Comparison of ENCODE assay signal across 8 cellular contexts in the genomic region with DNA sequence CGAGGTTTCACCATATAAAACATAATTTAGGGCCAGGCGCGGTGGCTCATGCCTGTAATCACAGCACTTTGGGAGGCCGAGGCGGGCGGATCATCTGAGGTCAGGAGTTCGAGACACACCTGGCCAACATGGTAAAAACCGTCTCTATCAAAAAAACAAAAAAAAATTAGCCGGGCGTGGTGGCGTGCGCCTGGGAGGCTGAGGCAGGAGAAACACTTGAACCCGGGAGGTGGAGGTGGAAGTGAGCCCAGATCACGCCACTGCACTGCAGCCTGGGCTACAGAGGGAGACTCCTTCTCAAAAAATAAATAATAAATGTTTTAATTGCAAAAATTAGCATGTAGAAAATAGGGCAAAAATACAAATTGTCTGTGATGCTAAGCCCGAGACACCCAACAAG. TPM values are rescaled to one million over a fixed set of nuclear protein-coding genes. Genes with fewer than 3 reads are reported as not detected.
DNase-seq lines count a peak whose midpoint lies in the region; ATAC-seq and TF ChIP-seq lines count a peak whose summit lies in the region.

No MANE protein-coding gene starts in this region.

- peak overlapping the region; percentile 94 for H3K4me3 ChIP-seq in AG04450 (ENCODE audit: low read depth, low read length)
- peak overlapping the region; percentile 77 for H3K4me3 ChIP-seq in IMR-90 (ENCODE audit: insufficient read depth, low read depth, low read length)
- H3K4me3 ChIP-seq in mammary epithelial cell (replicated peaks in 1 of 3; ENCODE audit: insufficient read depth in 1 of 3, low read depth in 2 of 3, low read length in 3 of 3) = peak overlapping the region; percentile 58 to 83 (median 71)
- peak overlapping the region; percentile 83 to 87 for H3K4me3 ChIP-seq in muscle layer of colon (ENCODE audit: low read depth in 1 of 2, low read length in 2 of 2)

- H2BK15ac ChIP-seq in IMR-90 (ENCODE audit: low read depth, low read length) = no peak overlapping the region

- H2BK5ac ChIP-seq in IMR-90 (ENCODE audit: low read depth, low read length, poor library complexity, severe bottlenecking) = peak overlapping the region; percentile 25

- no peak overlapping the region for H3K27ac ChIP-seq in AG04450 (ENCODE audit: low read depth, low read length)
- H3K27ac ChIP-seq in IMR-90 (ENCODE audit: insufficient read depth, low read length) = no peak overlapping the region
- H3K27ac ChIP-seq in mammary epithelial cell (ENCODE audit: insufficient read depth, low read depth, low read length) = peak overlapping the region; percentile 83
- peak overlapping the region; percentile 79 for H3K27ac ChIP-seq in muscle layer of colon (ENCODE audit: low read depth, low read length)

- no peak overlapping the region for H2BK120ac ChIP-seq in IMR-90 (ENCODE audit: low read depth, low read length)

- no peak for TF ChIP-seq CTCF in AG04450 (IDR thresholded peaks at IDR 0.05; ENCODE audit: low read depth, low read length)
- no peak for TF ChIP-seq CTCF in IMR-90 (conservative IDR thresholded peaks at IDR 0.05; ENCODE audit: low read depth, low read length)
- no peak for TF ChIP-seq CTCF in mammary epithelial cell (conservative IDR thresholded peaks at IDR 0.05 in 1 of 2, IDR thresholded peaks at IDR 0.05 in 1 of 2; ENCODE audit: extremely low read depth in 1 of 2, insufficient read depth in 1 of 2, low read depth in 1 of 2, low read length in 2 of 2)

- no peak overlapping the region for H3K18ac ChIP-seq in IMR-90 (ENCODE audit: low read depth, low read length)

- TF ChIP-seq POLR2A in IMR-90 (IDR thresholded peaks at IDR 0.05; ENCODE audit: low read depth, low read length) = no peak

- peaks cover 39% of the 10 kb centered on the region for H3K79me2 ChIP-seq in mammary epithelial cell (ENCODE audit: insufficient read depth, low read length)

- TF ChIP-seq RAD21 in IMR-90 (IDR thresholded peaks at IDR 0.05; ENCODE audit: low read length) = no peak

- no peak overlapping the region for H4K91ac ChIP-seq in IMR-90 (ENCODE audit: insufficient read depth, low read depth, low read length)

- no peak overlapping the region for H2AK9ac ChIP-seq in IMR-90 (replicated peaks; ENCODE audit: low read depth, low read length, poor library complexity)

- H3K23ac ChIP-seq in IMR-90 (ENCODE audit: low read depth, low read length) = no peak overlapping the region

- peak overlapping the region; percentile 69 for H3K9ac ChIP-seq in IMR-90 (ENCODE audit: low read depth, low read length)
- peak overlapping the region; percentile 86 for H3K9ac ChIP-seq in mammary epithelial cell (ENCODE audit: insufficient read depth, low read length)
- H3K9ac ChIP-seq in muscle layer of colon (ENCODE audit: low read length) = peak overlapping the region; percentile 50

- H3K9me1 ChIP-seq in IMR-90 (ENCODE audit: insufficient read depth, low read length) = no peaks in the 10 kb centered on the region; the same call in 1 of the 2 replicates

- CTCF ChIA-PET in AG04450 (lab: Charles Lee) = no interaction called here
- CTCF ChIA-PET in IMR-90 (lab: Yijun Ruan, JAX) = interaction anchor here (0.6 kb wide), 1 partner anchor 8 kb away, joined by 3 read pairs; no protein-coding TSS in a partner anchor
- CTCF ChIA-PET in mammary epithelial cell (lab: Charles Lee; ENCODE audit: low non-redundant PET) = no interaction called here

- H2BK20ac ChIP-seq in IMR-90 (ENCODE audit: low read depth, low read length) = no peak overlapping the region

- H3K27me3 ChIP-seq in AG04450 (ENCODE audit: control insufficient read depth, insufficient read depth, low read length) (no peaks in the 10 kb centered on the region), IMR-90 (ENCODE audit: control insufficient read depth, insufficient read depth, low read length) (no peaks in the 10 kb centered on the region), mammary epithelial cell (ENCODE audit: insufficient read depth, low read length) (no peaks in the 10 kb centered on the region), muscle layer of colon (ENCODE audit: control insufficient read depth in 1 of 2, insufficient read depth in 2 of 2, low read length in 2 of 2) (no peaks in the 10 kb centered on the region)

- H3K4me2 ChIP-seq in IMR-90 (ENCODE audit: low read depth, low read length) = peak overlapping the region; percentile 73; the same call in 1 of the 2 replicates
- H3K4me2 ChIP-seq in mammary epithelial cell (ENCODE audit: insufficient read depth, low read depth, low read length) = peak overlapping the region; percentile 89

- 70% methylated on average over 5 of the region's 15 CpGs; no CpG with 5 or more reads in 1 of the 2 experiments for WGBS in IMR-90 (ENCODE audit: extremely low coverage in 2 of 2, insufficient read length in 1 of 2), 2 experiments
- 62% methylated on average over 6 of the region's 15 CpGs for WGBS in mammary epithelial cell (ENCODE audit: low coverage, missing lambda C conversion rate)

- no peak overlapping the region for H3K56ac ChIP-seq in IMR-90 (ENCODE audit: extremely low read depth, insufficient read depth, low read length)

- in situ Hi-C loops in IMR-90 (cut with MboI; ENCODE audit: low sequenced_read_pairs) = no loop called here
- in situ Hi-C loops in mammary epithelial cell (cut with MboI; ENCODE audit: low sequenced_read_pairs in 2 of 2) = loop anchor here in 1 of 2 donors (25.0 kb wide), 1 partner anchor 467 kb away; no protein-coding TSS in a partner anchor

- ATAC-seq in IMR-90 (ENCODE audit: low read depth) (no peak), HG03571 (IDR thresholded peaks at IDR 0.05; ENCODE audit: unreplicated experiment) (no peak)

- H3K4me1 ChIP-seq in IMR-90 (ENCODE audit: control insufficient read depth, insufficient read depth, low read length) (no peaks in the 10 kb centered on the region), mammary epithelial cell (ENCODE audit: insufficient read depth, low read length) (peaks cover 20% of the 10 kb centered on the region), muscle layer of colon (ENCODE audit: insufficient read depth, low read length) (peaks cover 17% of the 10 kb centered on the region)

- no peak overlapping the region for H2AFZ ChIP-seq in IMR-90 (replicated peaks; ENCODE audit: low read length, poor library complexity)
- H2AFZ ChIP-seq in mammary epithelial cell (ENCODE audit: low read depth, low read length) = peak overlapping the region; percentile 98

- no peak overlapping the region for H3K4ac ChIP-seq in IMR-90 (ENCODE audit: low read depth, low read length)

- H3K9me3 ChIP-seq in AG04450 (ENCODE audit: control insufficient read depth, insufficient read depth, low read length) (no peaks in the 10 kb centered on the region; the same call in none of the 2 replicates), IMR-90 (ENCODE audit: control insufficient read depth, insufficient read depth, low read length) (no peaks in the 10 kb centered on the region), mammary epithelial cell (replicated peaks; ENCODE audit: insufficient read depth, low read length) (no peaks in the 10 kb centered on the region), muscle layer of colon (ENCODE audit: low read length) (no peaks in the 10 kb centered on the region)

- H4K20me1 ChIP-seq in IMR-90 (ENCODE audit: insufficient read depth, low read length) = no peaks in the 10 kb centered on the region
- H4K20me1 ChIP-seq in mammary epithelial cell (ENCODE audit: insufficient read depth, low read length) = no peaks in the 10 kb centered on the region

- H4K8ac ChIP-seq in IMR-90 (ENCODE audit: low read depth in 2 of 2, low read length in 2 of 2) = peak overlapping the region; percentile 30 to 85

- BruUV-seq in IMR-90 (replicated peaks; lab: Mats Ljungman, UMichigan) (no TSS peak), mammary epithelial cell (replicated peaks; lab: Mats Ljungman, UMichigan) (no TSS peak)

- H3K36me3 ChIP-seq in IMR-90 (ENCODE audit: control insufficient read depth, insufficient read depth, low read length) (no peaks in the 10 kb centered on the region), mammary epithelial cell (ENCODE audit: insufficient read depth, low read length) (no peaks in the 10 kb centered on the region), muscle layer of colon (ENCODE audit: insufficient read depth, low read length) (no peaks in the 10 kb centered on the region)

- H4K5ac ChIP-seq in IMR-90 (ENCODE audit: low read depth, low read length) = no peak overlapping the region

- H3K14ac ChIP-seq in IMR-90 (replicated peaks; ENCODE audit: low read depth, low read length) = no peak overlapping the region

- POLR2A ChIA-PET in AG04450 (lab: Yijun Ruan, JAX) (interaction anchor here (0.7 kb wide), 1 partner anchor 136 kb away, joined by 3 read pairs; no protein-coding TSS in a partner anchor), IMR-90 (lab: Charles Lee; ENCODE audit: unreplicated experiment) (no interaction called here)

- DNase-seq in AG04450 (ENCODE audit: low read depth, low spot score) (no peak), IMR-90 (no peak), mammary epithelial cell (no peak), MV-4-11 (lab: John Stamatoyannopoulos, UW) (no peak), NCI-H1048 (lab: John Stamatoyannopoulos, UW) (no peak)
- no peak for DNase-seq in stimulated activated CD4-positive, alpha-beta T cell treated with anti-CD3 and anti-CD28 coated beads, Interleukin-1b, Interleukin-23, amount 100 ng/mL, for 48 hours

- H3K79me1 ChIP-seq in IMR-90 (ENCODE audit: low read depth in 1 of 2, low read length in 2 of 2) = peaks cover 19 to 38% of the 10 kb centered on the region in 2 experiments

- dilution Hi-C loops in IMR-90 (cut with HindIII; ENCODE audit: low sequenced_read_pairs, unreplicated experiment) (no loop called here), mammary epithelial cell (cut with HindIII; ENCODE audit: low sequenced_read_pairs) (no loop called here)

- H2AK5ac ChIP-seq in IMR-90 (ENCODE audit: low read depth, low read length) = 0 out of 2 replicates have a peak overlapping the region, but pooled peaks have one; percentile 31

- intact Hi-C loops in IMR-90 (cut with micrococcal nuclease) (loop anchor here (5.0 kb wide), 1 partner anchor 37 kb away; no protein-coding TSS in a partner anchor), mammary epithelial cell (cut with micrococcal nuclease) (no loop called here)

RNA-seq across cellular contexts. Expression of a gene that starts 1.0 kb away (rescaled TPM):
- 4.0 and 4.1 TPM in 2 replicates for polyA plus RNA-seq in AG04450 (2011; rRNA removed)
- polyA minus RNA-seq in AG04450 (2011; rRNA and poly(A)+ RNA removed) = 12.2 and 15.1 TPM in 2 replicates
- total RNA-seq in IMR-90 (2012; rRNA removed) = 8.9 and 9.9 TPM in 2 replicates
- polyA plus RNA-seq in IMR-90 (2012; rRNA removed) = 12.0 and 12.3 TPM in 2 replicates
- 4.8 and 6.5 TPM in 2 replicates for polyA plus RNA-seq in IMR-90 (2012; cell fraction: cytosol; rRNA removed)
- 69.1 and 132 TPM in 2 replicates for polyA plus RNA-seq in IMR-90 (2012; cell fraction: nucleus; rRNA removed; ENCODE audit: low replicate concordance)
- 10 to 100 TPM; 20.8 to 41.7 TPM for total RNA-seq in mammary epithelial cell
- 8.2 TPM for polyA plus RNA-seq in mammary epithelial cell
- 21.0 TPM for polyA minus RNA-seq in mammary epithelial cell

RNA-seq across cellular contexts. Expression of a gene that starts 5.7 kb away (rescaled TPM):
- 21.0 and 21.4 TPM in 2 replicates for polyA plus RNA-seq in AG04450 (2011; rRNA removed)
- 30.7 and 35.4 TPM in 2 replicates for polyA minus RNA-seq in AG04450 (2011; rRNA and poly(A)+ RNA removed)
- 14.7 and 16.4 TPM in 2 replicates for total RNA-seq in IMR-90 (2012; rRNA removed)
- 16.0 and 17.2 TPM in 2 replicates for polyA plus RNA-seq in IMR-90 (2012; rRNA removed)
- polyA plus RNA-seq in IMR-90 (2012; cell fraction: cytosol; rRNA removed) = 7.8 and 8.1 TPM in 2 replicates
- polyA plus RNA-seq in IMR-90 (2012; cell fraction: nucleus; rRNA removed; ENCODE audit: low replicate concordance) = 22.6 and 39.0 TPM in 2 replicates
- 10 to 100 TPM; 10.2 to 23.7 TPM for total RNA-seq in mammary epithelial cell
- polyA plus RNA-seq in mammary epithelial cell = 13.5 TPM
- polyA minus RNA-seq in mammary epithelial cell = 54.3 TPM

Comparison
In these comparisons a context has a peak if more than half of its experiments do, and no peak if none do; other contexts are left out.
1. H3K27ac ChIP-seq: peak in mammary epithelial cell (single experiment) and muscle layer of colon (single experiment); none in AG04450 (single experiment) and IMR-90 (single experiment).
2. Peak in every context shown above with its lines, with median percentiles within 50 percentile points of each other: H3K4me3 ChIP-seq and H3K9ac ChIP-seq.